ENCODE assay signal across 18 cellular contexts in the genomic region with DNA sequence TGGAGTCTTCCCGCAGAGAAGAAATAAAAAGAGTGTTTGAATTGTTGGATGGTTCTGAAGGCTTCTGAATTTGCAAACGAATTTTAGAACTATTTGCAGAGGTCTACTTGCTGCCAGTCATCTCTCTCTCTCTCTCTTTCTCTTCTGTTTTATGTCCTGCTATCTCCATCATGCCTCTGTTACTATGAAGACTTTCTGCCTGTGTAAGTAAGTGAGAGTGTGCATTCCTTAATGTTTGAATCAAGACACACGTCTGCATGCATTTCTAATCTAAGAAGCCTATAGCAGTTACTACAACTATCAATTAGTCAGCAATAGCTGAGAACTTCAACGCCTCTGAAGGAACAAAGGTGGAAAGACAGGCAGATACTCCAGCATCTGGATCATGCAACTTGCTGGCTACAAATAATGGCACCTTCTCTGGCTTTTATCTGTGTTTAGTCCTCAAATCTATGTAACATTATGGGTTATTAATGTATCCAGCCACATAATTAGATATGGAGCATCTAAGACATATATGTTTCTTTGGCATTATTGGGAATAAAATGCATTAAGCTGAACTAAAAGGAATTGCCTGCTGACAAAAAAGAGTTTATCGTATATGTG.
A peak's percentile ranks its signal among the peaks of the same experiment; 100 is the strongest.
DNase-seq lines count a peak whose midpoint lies in the region; ATAC-seq and TF ChIP-seq lines count a peak whose summit lies in the region.
"Had no signal": no experiment of that assay in that cellular context is flagged by ENCODE, and none has a peak within 500 bp of the region (broad histone marks: within the 10 kb centered on the region; RNA-seq: fewer than 3 reads in every experiment).

No MANE protein-coding gene starts in this region.

- WGBS in endodermal cell (ENCODE audit: insufficient coverage in 1 of 2, insufficient read length in 1 of 2), 2 experiments, result 74 to 100% methylated on average over 2 to 5 of the region's 5 CpGs

- H3K36me3 ChIP-seq in adipocyte (ENCODE audit: control insufficient read depth, insufficient read depth, low read length, severe bottlenecking), result no peaks in the 10 kb centered on the region
- H3K36me3 ChIP-seq in endodermal cell (ENCODE audit: control insufficient read depth, insufficient read depth, low read length), result no peaks in the 10 kb centered on the region
- H3K36me3 ChIP-seq in muscle layer of duodenum (ENCODE audit: control insufficient read depth in 1 of 2, insufficient read depth in 2 of 2, low read length in 2 of 2), result no peaks in the 10 kb centered on the region

- peak overlapping the region; percentile 71 for H3K27ac ChIP-seq in endodermal cell (ENCODE audit: low read depth, low read length)
- no peak overlapping the region for H3K27ac ChIP-seq in muscle layer of duodenum (ENCODE audit: low read length)
- H3K27ac ChIP-seq in temporal lobe (ENCODE audit: low read depth, low read length), result peak overlapping the region; percentile 62
- H3K27ac ChIP-seq: HL-60 had no signal

- H3K9ac ChIP-seq in adipocyte (ENCODE audit: low read length) (peak overlapping the region; percentile 35), endodermal cell (ENCODE audit: extremely low read depth, low read length, poor library complexity, severe bottlenecking) (no peak overlapping the region)

- H3K4me1 ChIP-seq in adipocyte (ENCODE audit: control insufficient read depth, insufficient read depth, low read length) (peaks cover 37% of the 10 kb centered on the region), endodermal cell (ENCODE audit: control insufficient read depth, insufficient read depth, low read length) (peaks cover 5% of the 10 kb centered on the region), muscle layer of duodenum (ENCODE audit: control insufficient read depth in 1 of 2, insufficient read depth in 2 of 2, low read length in 2 of 2) (peaks cover 0 to 13% of the 10 kb centered on the region in 2 donors)

- no peaks in the 10 kb centered on the region for H3K9me3 Mint-ChIP-seq in endodermal cell

- no peak overlapping the region for H3K4me3 Mint-ChIP-seq in endodermal cell
- H3K4me3 Mint-ChIP-seq: B cell; CD4-positive, CD25-positive, alpha-beta regulatory T cell had no signal

- TF ChIP-seq CTCF in endodermal cell (conservative IDR thresholded peaks at IDR 0.05), result no peak

- no peak for DNase-seq in adipocyte (ENCODE audit: low read depth)
- DNase-seq in endodermal cell, result no peak
- DNase-seq in stimulated activated CD4-positive, alpha-beta T cell treated with anti-CD3 and anti-CD28 coated beads, Interleukin-15, amount 100 ng/mL, for 24 hours, result no peak
- DNase-seq in left lobe of liver (ENCODE audit: low spot score), result no peak
- no peak for DNase-seq in Kasumi-1 (lab: John Stamatoyannopoulos, UW)
- DNase-seq: CD4-positive, CD25-positive, alpha-beta regulatory T cell; DND-41; HCEC 1CT; MV-4-11; NCI-H1417; NCI-H187 treated with DMSO at 0.1 percent for 48 hours; NCI-H446 treated with DMSO at 0.1 percent for 48 hours; NCI-H748 treated with DMSO at 0.1 percent for 48 hours; RPMI8226 had no signal

- H3K4me3 ChIP-seq in adipocyte (ENCODE audit: low read length), result no peak overlapping the region
- H3K4me3 ChIP-seq in endodermal cell (ENCODE audit: low read length), result no peak overlapping the region
- peak overlapping the region; percentile 2 to 50 for H3K4me3 ChIP-seq in muscle layer of duodenum (ENCODE audit: low read depth in 1 of 2, low read length in 2 of 2)

- H3K9me3 ChIP-seq in adipocyte (ENCODE audit: control insufficient read depth, low read length) (no peaks in the 10 kb centered on the region), endodermal cell (ENCODE audit: control insufficient read depth, low read length) (no peaks in the 10 kb centered on the region), muscle layer of duodenum (ENCODE audit: control insufficient read depth in 1 of 2, low read length in 2 of 2) (no peaks in the 10 kb centered on the region)

- no peaks in the 10 kb centered on the region for H3K36me3 Mint-ChIP-seq in endodermal cell (ENCODE audit: low read depth)
- H3K36me3 Mint-ChIP-seq: CD4-positive, CD25-positive, alpha-beta regulatory T cell had no signal

- H3K27me3 ChIP-seq in adipocyte (replicated peaks; ENCODE audit: control insufficient read depth, insufficient read depth, low read length) (peaks cover 5% of the 10 kb centered on the region), endodermal cell (ENCODE audit: control insufficient read depth, insufficient read depth, low read length, poor library complexity, severe bottlenecking) (peaks cover 10% of the 10 kb centered on the region), muscle layer of duodenum (ENCODE audit: low read depth, low read length) (no peaks in the 10 kb centered on the region)

- no peak for ATAC-seq in left lobe of liver

- H3K4me1 Mint-ChIP-seq in endodermal cell, result peaks cover 43% of the 10 kb centered on the region
- H3K4me1 Mint-ChIP-seq: B cell; CD4-positive, CD25-positive, alpha-beta regulatory T cell had no signal

- no peak overlapping the region for H3K27ac Mint-ChIP-seq in endodermal cell
- H3K27ac Mint-ChIP-seq: B cell; CD4-positive, CD25-positive, alpha-beta regulatory T cell had no signal

- peaks cover 7% of the 10 kb centered on the region for H3K27me3 Mint-ChIP-seq in endodermal cell (ENCODE audit: insufficient read depth)
- H3K27me3 Mint-ChIP-seq: CD4-positive, CD25-positive, alpha-beta regulatory T cell had no signal

Comparison
In these comparisons a context has a peak if more than half of its experiments do, and no peak if none do; other contexts are left out.
1. H3K4me3 ChIP-seq: peak in muscle layer of duodenum (2 of 2); none in adipocyte (single experiment) and endodermal cell (single experiment).